In genomic region chr13:30480292-30480947, GRCh38 we compare ENCODE assay signal across 20 cellular contexts. TPM values are rescaled to one million over a fixed set of nuclear protein-coding genes. Genes with fewer than 3 reads are reported as not detected.
DNase-seq lines count a peak whose midpoint lies in the region; ATAC-seq, FAIRE-seq and TF ChIP-seq lines count a peak whose summit lies in the region.
"Had no signal": no experiment of that assay in that cellular context is flagged by ENCODE, and none has a peak within 500 bp of the region (broad histone marks: within the 10 kb centered on the region; RNA-seq: fewer than 3 reads in every experiment).

No MANE protein-coding gene starts in this region.

- H3K27me3 ChIP-seq in HepG2 (ENCODE audit: control insufficient read depth in 1 of 2, insufficient read depth in 2 of 2, low read length in 2 of 2) (no peaks in the 10 kb centered on the region), right lobe of liver (no peaks in the 10 kb centered on the region), hepatocyte (no peaks in the 10 kb centered on the region), upper lobe of right lung (no peaks in the 10 kb centered on the region)

- intact Hi-C loops in HepG2 (cut with micrococcal nuclease; ENCODE audit: unreplicated experiment) = loop anchor here (5.0 kb wide), 1 partner anchor 192 kb away; no protein-coding TSS in a partner anchor
- intact Hi-C loops in right lobe of liver (cut with DNase I) = no loop called here
- intact Hi-C loops in upper lobe of right lung (cut with DNase I) = no loop called here

- H3K9me2 ChIP-seq in hepatocyte (replicated peaks; ENCODE audit: insufficient read depth) = no peaks in the 10 kb centered on the region

- in situ Hi-C loops in HepG2 (cut with HindIII; ENCODE audit: extremely low pct_ligation_motif_present, low pct_unique_long_range_greater_than_20kb) = no loop called here

- H3K9ac ChIP-seq in HepG2 (ENCODE audit: insufficient read depth, low read depth, low read length) = no peak overlapping the region

- WGBS in HepG2 (ENCODE audit: low lambda C conversion rate) = 55% methylated on average over 6 of the region's 6 CpGs
- 74% methylated on average over 4 of the region's 6 CpGs for WGBS in right lobe of liver (ENCODE audit: insufficient coverage, low coverage, low lambda C conversion rate, missing lambda C conversion rate)
- WGBS in hepatocyte (ENCODE audit: low lambda C conversion rate, missing lambda C conversion rate) = 78% methylated on average over 6 of the region's 6 CpGs

- ATAC-seq in HepG2 (no peak), right lobe of liver (no peak), upper lobe of right lung (peak; percentile 92)
- ATAC-seq: PC-3 had no signal

- no peak for FAIRE-seq in HepG2 (lab: Jason Lieb, UNC)

- H3K79me2 ChIP-seq in HepG2 (ENCODE audit: insufficient read depth, low read length) (no peaks in the 10 kb centered on the region), hepatocyte (no peaks in the 10 kb centered on the region)

- H4K20me1 ChIP-seq in HepG2 (ENCODE audit: insufficient read depth, low read length) (no peaks in the 10 kb centered on the region), hepatocyte (ENCODE audit: insufficient read depth, poor library complexity, severe bottlenecking) (no peaks in the 10 kb centered on the region)

- CTCF ChIA-PET in HepG2 (lab: Yijun Ruan, JAX; ENCODE audit: low intra/inter-chr PET ratio, low total read pairs) = no interaction called here

- no peak for TF ChIP-seq CTCF in HepG2 (CRISPR knock-in tag; IDR thresholded peaks at IDR 0.05)
- no peak for TF ChIP-seq CTCF in right lobe of liver (IDR thresholded peaks at IDR 0.05)
- TF ChIP-seq CTCF in hepatocyte (IDR thresholded peaks at IDR 0.05; ENCODE audit: poor library complexity) = no peak
- no peak for TF ChIP-seq CTCF in upper lobe of right lung (IDR thresholded peaks at IDR 0.05)

- TF ChIP-seq POLR2A in HepG2 (IDR thresholded peaks at IDR 0.05; ENCODE audit: insufficient read depth in 1 of 2, low read depth in 2 of 2, low read length in 2 of 2) (no peak), right lobe of liver (IDR thresholded peaks at IDR 0.05) (no peak)

- POLR2A ChIA-PET in HepG2 (lab: Yijun Ruan, JAX) = no interaction called here

- peaks cover 12% of the 10 kb centered on the region for H3K4me1 ChIP-seq in HepG2 (ENCODE audit: insufficient read depth, low read length)
- H3K4me1 ChIP-seq in right lobe of liver = peaks cover 0 to 16% (median 0%) of the 10 kb centered on the region in 4 donors
- peaks cover 14% of the 10 kb centered on the region for H3K4me1 ChIP-seq in hepatocyte (ENCODE audit: insufficient read depth)
- no peaks in the 10 kb centered on the region for H3K4me1 ChIP-seq in upper lobe of right lung

- DNase-seq in HepG2 (ENCODE audit: low spot score) (no peak), right lobe of liver (no peak), hepatocyte (ENCODE audit: low spot score) (no peak), mucosa of gallbladder (ENCODE audit: low spot score) (peak; percentile 24), upper lobe of right lung (no peak), kidney glomerular epithelial cell (lab: John Stamatoyannopoulos, UW) (no peak), COR-L47 (lab: John Stamatoyannopoulos, UW) (no peak)
- no peak for DNase-seq in activated CD4-positive, alpha-beta T cell treated with anti-CD3 and anti-CD28 coated beads for 1 hour
- DNase-seq: Calu3; CD4-positive, CD25-positive, alpha-beta regulatory T cell; GF-D8; HCEC 1CT; NCI-H1092 treated with DMSO at 0.1 percent for 48 hours; NCI-H2081 treated with DMSO at 0.1 percent for 48 hours; NCI-H510A treated with DMSO at 0.1 percent for 48 hours; PC-3; SIG-M5 had no signal

- no peak overlapping the region for H3K4me3 ChIP-seq in HepG2 (replicated peaks in 1 of 3; ENCODE audit: insufficient read depth in 1 of 3, low read depth in 2 of 3, low read length in 3 of 3)
- H3K4me3 ChIP-seq in right lobe of liver = no peak overlapping the region
- no peak overlapping the region for H3K4me3 ChIP-seq in hepatocyte
- no peak overlapping the region for H3K4me3 ChIP-seq in upper lobe of right lung

- H2AFZ ChIP-seq in HepG2 (ENCODE audit: low read length) (no peak overlapping the region), hepatocyte (no peak overlapping the region)

- no peak for TF ChIP-seq RAD21 in HepG2 (CRISPR knock-in tag; IDR thresholded peaks at IDR 0.05)

- TF ChIP-seq EP300 in HepG2 (IDR thresholded peaks at IDR 0.05; ENCODE audit: low read depth in 2 of 2, low read length in 2 of 2) = no peak
- no peak for TF ChIP-seq EP300 in HepG2 (CRISPR knock-in tag; IDR thresholded peaks at IDR 0.05; ENCODE audit: borderline replicate concordance)

- H3K9me3 ChIP-seq in HepG2 (ENCODE audit: low read length) = no peaks in the 10 kb centered on the region
- no peaks in the 10 kb centered on the region for H3K9me3 ChIP-seq in right lobe of liver
- no peaks in the 10 kb centered on the region for H3K9me3 ChIP-seq in hepatocyte (ENCODE audit: low read depth)
- H3K9me3 ChIP-seq in upper lobe of right lung = no peaks in the 10 kb centered on the region

- H3K27ac ChIP-seq in HepG2 (ENCODE audit: extremely low read length, insufficient read depth, low read length) (no peak overlapping the region), right lobe of liver (no peak overlapping the region), hepatocyte (peak overlapping the region; percentile 87), upper lobe of right lung (no peak overlapping the region)
- H3K27ac ChIP-seq: RWPE1 had no signal

- no TSS peak for BruUV-seq in HepG2 (replicated peaks; lab: Mats Ljungman, UMichigan)

- no peaks in the 10 kb centered on the region for H3K36me3 ChIP-seq in HepG2 (replicated peaks in 1 of 2; ENCODE audit: control insufficient read depth in 1 of 2, insufficient read depth in 2 of 2, low read length in 2 of 2)
- H3K36me3 ChIP-seq in right lobe of liver = no peaks in the 10 kb centered on the region
- H3K36me3 ChIP-seq in hepatocyte (replicated peaks; ENCODE audit: insufficient read depth, low read depth) = no peaks in the 10 kb centered on the region
- no peaks in the 10 kb centered on the region for H3K36me3 ChIP-seq in upper lobe of right lung

- H3K4me2 ChIP-seq in HepG2 (ENCODE audit: low read depth, low read length) (no peak overlapping the region), hepatocyte (no peak overlapping the region)

TF ChIP-seq in HepG2, 621 proteins besides CTCF, POLR2A, EP300 and RAD21 (continues in another document):
- TF ChIP-seq ZNF121 (CRISPR knock-in tag; IDR thresholded peaks at IDR 0.05) = peak; percentile 35; the same call in 1 of the 2 replicates

RNA-seq across cellular contexts. Expression of gene HMGB1, which starts 14.7 kb away (rescaled TPM):
- total RNA-seq in HepG2 (2016; rRNA removed; fragmentation: Illumina TruSeq; extraction: Trizol) = 584 and 878 TPM in 2 replicates
- total RNA-seq in HepG2 (2016; cell fraction: cytosol; rRNA removed; fragmentation: Illumina TruSeq; extraction: Trizol; ENCODE audit: low read depth) = 61.2 and 63.8 TPM in 2 replicates
- 597 and 915 TPM in 2 replicates for total RNA-seq in HepG2 (2016; cell fraction: insoluble cytoplasmic fraction; rRNA removed; fragmentation: Illumina TruSeq; extraction: Trizol)
- 106 and 121 TPM in 2 replicates for total RNA-seq in HepG2 (2016; cell fraction: membrane; rRNA removed; fragmentation: Illumina TruSeq; extraction: Trizol)
- 324 and 333 TPM in 2 replicates for total RNA-seq in HepG2 (2016; cell fraction: nucleus; rRNA removed; fragmentation: Illumina TruSeq; extraction: Trizol)
- polyA plus RNA-seq in HepG2 (2011; rRNA removed) = 71.6 and 115 TPM in 2 replicates
- 48.0 and 59.3 TPM in 2 replicates for polyA plus RNA-seq in HepG2 (2011; cell fraction: cytosol; rRNA removed)
- polyA plus RNA-seq in HepG2 (2011; cell fraction: nucleus; rRNA removed) = 61.9 and 98.4 TPM in 2 replicates
- 207 and 262 TPM in 2 replicates for polyA plus RNA-seq in HepG2 (2012)
- polyA plus RNA-seq in HepG2 (2016; cell fraction: cytosol; fragmentation: Illumina TruSeq; extraction: Trizol; ENCODE audit: low read depth) = 68.2 and 69.4 TPM in 2 replicates
- 1,007 and 1,107 TPM in 2 replicates for polyA plus RNA-seq in HepG2 (2016; cell fraction: insoluble cytoplasmic fraction; fragmentation: Illumina TruSeq; extraction: Trizol; ENCODE audit: low read depth)
- 98.1 and 108 TPM in 2 replicates for polyA plus RNA-seq in HepG2 (2016; cell fraction: membrane; fragmentation: Illumina TruSeq; extraction: Trizol; ENCODE audit: low read depth)
- polyA plus RNA-seq in HepG2 (2016; cell fraction: nucleus; fragmentation: Illumina TruSeq; extraction: Trizol; ENCODE audit: insufficient read depth, low read depth) = 458 and 467 TPM in 2 replicates
- polyA minus RNA-seq in HepG2 (2011; rRNA and poly(A)+ RNA removed; ENCODE audit: low replicate concordance) = 9.9 and 20.1 TPM in 2 replicates
- polyA minus RNA-seq in HepG2 (2011; cell fraction: cytosol; rRNA and poly(A)+ RNA removed) = 59.9 and 62.9 TPM in 2 replicates
- 145 and 175 TPM in 2 replicates for polyA minus RNA-seq in HepG2 (2011; cell fraction: nucleus; rRNA and poly(A)+ RNA removed)
- 100 to 1,000 TPM in 3 of 6 experiments, 10 to 100 TPM in 3; 80.6 to 167 (median 107) TPM for total RNA-seq in right lobe of liver
- total RNA-seq in hepatocyte = 372 and 394 TPM in 2 replicates
- polyA plus RNA-seq in hepatocyte = 416 and 429 TPM in 2 replicates
- total RNA-seq in mucosa of gallbladder = 205 TPM
- total RNA-seq in upper lobe of right lung = 224 TPM

RNA-seq across cellular contexts. Expression of gene UBE2L5, which starts 58.1 kb away (rescaled TPM):
- 0.13 and 0.22 TPM in 2 replicates for total RNA-seq in HepG2 (2016; rRNA removed; fragmentation: Illumina TruSeq; extraction: Trizol)
- not detected in 2 replicates for total RNA-seq in HepG2 (2016; cell fraction: cytosol; rRNA removed; fragmentation: Illumina TruSeq; extraction: Trizol; ENCODE audit: low read depth)
- not detected in 2 replicates for total RNA-seq in HepG2 (2016; cell fraction: insoluble cytoplasmic fraction; rRNA removed; fragmentation: Illumina TruSeq; extraction: Trizol)
- not detected in 2 replicates for total RNA-seq in HepG2 (2016; cell fraction: membrane; rRNA removed; fragmentation: Illumina TruSeq; extraction: Trizol)
- not detected in 2 replicates for total RNA-seq in HepG2 (2016; cell fraction: nucleus; rRNA removed; fragmentation: Illumina TruSeq; extraction: Trizol)
- not detected in 2 replicates for polyA plus RNA-seq in HepG2 (2011; rRNA removed)
- not detected in 2 replicates for polyA plus RNA-seq in HepG2 (2011; cell fraction: cytosol; rRNA removed)
- polyA plus RNA-seq in HepG2 (2011; cell fraction: nucleus; rRNA removed) = not detected in 2 replicates
- 0.43 and 3.2 TPM in 2 replicates for polyA plus RNA-seq in HepG2 (2012)
- polyA plus RNA-seq in HepG2 (2016; cell fraction: cytosol; fragmentation: Illumina TruSeq; extraction: Trizol; ENCODE audit: low read depth) = not detected in 2 replicates
- polyA plus RNA-seq in HepG2 (2016; cell fraction: insoluble cytoplasmic fraction; fragmentation: Illumina TruSeq; extraction: Trizol; ENCODE audit: low read depth) = 1.0 TPM in 1 of 2 replicates, not detected in the other
- polyA plus RNA-seq in HepG2 (2016; cell fraction: membrane; fragmentation: Illumina TruSeq; extraction: Trizol; ENCODE audit: low read depth) = not detected in 2 replicates
- polyA plus RNA-seq in HepG2 (2016; cell fraction: nucleus; fragmentation: Illumina TruSeq; extraction: Trizol; ENCODE audit: insufficient read depth, low read depth) = not detected in 2 replicates
- polyA minus RNA-seq in HepG2 (2011; rRNA and poly(A)+ RNA removed; ENCODE audit: low replicate concordance) = not detected in 2 replicates
- not detected in 2 replicates for polyA minus RNA-seq in HepG2 (2011; cell fraction: cytosol; rRNA and poly(A)+ RNA removed)
- not detected in 2 replicates for polyA minus RNA-seq in HepG2 (2011; cell fraction: nucleus; rRNA and poly(A)+ RNA removed)
- total RNA-seq in right lobe of liver = not detected
- total RNA-seq in hepatocyte = not detected in 2 replicates
- not detected in 2 replicates for polyA plus RNA-seq in hepatocyte
- not detected for total RNA-seq in mucosa of gallbladder
- not detected for total RNA-seq in upper lobe of right lung
- total RNA-seq: A172; Calu3; CD4-positive, CD25-positive, alpha-beta regulatory T cell; LHCN-M2; PC-3 had no signal
- polyA plus RNA-seq: CD4-positive, CD25-positive, alpha-beta regulatory T cell had no signal
